Comparison of ENCODE assay signal across 15 cellular contexts in genomic region chr4:15375707-15376106, GRCh38. TPM values are rescaled to one million over a fixed set of nuclear protein-coding genes. Genes with fewer than 3 reads are reported as not detected.
DNase-seq lines count a peak whose midpoint lies in the region; ATAC-seq and TF ChIP-seq lines count a peak whose summit lies in the region.
"Had no signal": no experiment of that assay in that cellular context is flagged by ENCODE, and none has a peak within 500 bp of the region (broad histone marks: within the 10 kb centered on the region; RNA-seq: fewer than 3 reads in every experiment).

No MANE protein-coding gene starts in this region.

- no peak for TF ChIP-seq CTCF in DND-41 (IDR thresholded peaks at IDR 0.05; ENCODE audit: borderline replicate concordance, extremely low read depth, low read length, poor library complexity, severe bottlenecking)
- no peak for TF ChIP-seq CTCF in activated CD8-positive, alpha-beta T cell treated with anti-CD3 and anti-CD28 coated beads for 36 hours (IDR thresholded peaks at IDR 0.05)
- TF ChIP-seq CTCF in neural progenitor cell (IDR thresholded peaks at IDR 0.05), result no peak
- TF ChIP-seq CTCF in nephron progenitor cell (IDR thresholded peaks at IDR 0.05), result no peak

- H3K27me3 Mint-ChIP-seq in activated CD8-positive, alpha-beta T cell treated with anti-CD3 and anti-CD28 coated beads for 36 hours, result no peaks in the 10 kb centered on the region
- peaks cover 0 to 4% (median 0%) of the 10 kb centered on the region in 5 donors for H3K27me3 Mint-ChIP-seq in naive thymus-derived CD4-positive, alpha-beta T cell
- H3K27me3 Mint-ChIP-seq in neural progenitor cell (ENCODE audit: insufficient read depth, low read depth) (no peaks in the 10 kb centered on the region), nephron progenitor cell (ENCODE audit: low read depth, poor library complexity) (no peaks in the 10 kb centered on the region)

- H3F3A ChIP-seq in neural progenitor cell (ENCODE audit: low read depth), result no peaks in the 10 kb centered on the region

- no peak overlapping the region for H3K27ac Mint-ChIP-seq in activated CD8-positive, alpha-beta T cell treated with anti-CD3 and anti-CD28 coated beads for 36 hours
- H3K27ac Mint-ChIP-seq in naive thymus-derived CD4-positive, alpha-beta T cell, result peak overlapping the region in 7 of 9 donors; percentile 11 to 95 (median 81)
- H3K27ac Mint-ChIP-seq in neural progenitor cell, result no peak overlapping the region
- no peak overlapping the region for H3K27ac Mint-ChIP-seq in nephron progenitor cell

- H3K4me3 Mint-ChIP-seq in activated CD8-positive, alpha-beta T cell treated with anti-CD3 and anti-CD28 coated beads for 36 hours, result no peak overlapping the region
- peak overlapping the region in 7 of 10 donors; percentile 0 to 59 (median 20) for H3K4me3 Mint-ChIP-seq in naive thymus-derived CD4-positive, alpha-beta T cell
- H3K4me3 Mint-ChIP-seq in neural progenitor cell (no peak overlapping the region), nephron progenitor cell (no peak overlapping the region)

- H3K9ac ChIP-seq in DND-41 (ENCODE audit: low read depth, low read length) (no peak overlapping the region), neural progenitor cell (no peak overlapping the region)

- H3K4me3 ChIP-seq in DND-41 (ENCODE audit: low read depth in 1 of 2, low read length in 2 of 2), result no peak overlapping the region
- no peak overlapping the region for H3K4me3 ChIP-seq in naive thymus-derived CD4-positive, alpha-beta T cell (ENCODE audit: low read length)
- H3K4me3 ChIP-seq in neural progenitor cell, result no peak overlapping the region
- H3K4me3 ChIP-seq: K562 had no signal

- H4K20me1 ChIP-seq in DND-41 (ENCODE audit: insufficient read depth, low read length), result no peaks in the 10 kb centered on the region
- no peaks in the 10 kb centered on the region for H4K20me1 ChIP-seq in neural progenitor cell (ENCODE audit: low read depth)

- CTCF ChIA-PET in activated CD8-positive, alpha-beta T cell treated with anti-CD3 and anti-CD28 coated beads for 36 hours (lab: Charles Lee), result interaction anchor here (1.3 kb wide), 1 partner anchor 82 kb away, joined by 4 read pairs; no protein-coding TSS in a partner anchor
- CTCF ChIA-PET in naive thymus-derived CD4-positive, alpha-beta T cell (lab: Charles Lee), result no interaction called here

- H3K36me3 Mint-ChIP-seq in activated CD8-positive, alpha-beta T cell treated with anti-CD3 and anti-CD28 coated beads for 36 hours (ENCODE audit: low read depth), result no peaks in the 10 kb centered on the region
- no peaks in the 10 kb centered on the region for H3K36me3 Mint-ChIP-seq in naive thymus-derived CD4-positive, alpha-beta T cell
- H3K36me3 Mint-ChIP-seq in neural progenitor cell (no peaks in the 10 kb centered on the region), nephron progenitor cell (ENCODE audit: low read depth) (no peaks in the 10 kb centered on the region)

- DNase-seq in DND-41 (no peak), head of caudate nucleus (no peak), neural progenitor cell (ENCODE audit: low spot score) (no peak), nephron progenitor cell (no peak)
- DNase-seq in activated CD8-positive, alpha-beta T cell treated with anti-CD3 and anti-CD28 coated beads for 36 hours, result no peak
- peak in 6 of 9 donors; percentile 7 to 44 (median 40) for DNase-seq in naive thymus-derived CD4-positive, alpha-beta T cell
- DNase-seq: activated CD8-positive, alpha-beta memory T cell treated with anti-CD3 and anti-CD28 coated beads, Interleukin-2, amount 50 U/mL, for 48 hours; central memory CD4-positive, alpha-beta T cell; glutamatergic neuron; NCI-H446; trophoblast cell had no signal

- intact Hi-C loops in activated CD8-positive, alpha-beta T cell treated with anti-CD3 and anti-CD28 coated beads for 36 hours (cut with micrococcal nuclease), result no loop called here
- intact Hi-C loops in naive thymus-derived CD4-positive, alpha-beta T cell (cut with micrococcal nuclease), result loop anchor here (2.0 to 5.0 kb wide), 2 partner anchors 21 to 37 kb away; no protein-coding TSS in a partner anchor
- intact Hi-C loops in head of caudate nucleus (cut with DNase I), result no loop called here

- peak; percentile 75 for ATAC-seq in DND-41 (ENCODE audit: insufficient read depth, low read depth)
- ATAC-seq in HG02610 (IDR thresholded peaks at IDR 0.05; ENCODE audit: unreplicated experiment), result peak; percentile 54
- ATAC-seq in activated CD8-positive, alpha-beta T cell treated with anti-CD3 and anti-CD28 coated beads for 36 hours, result peak; percentile 75
- peak; percentile 63 for ATAC-seq in naive thymus-derived CD4-positive, alpha-beta T cell
- ATAC-seq in GM18868 (IDR thresholded peaks at IDR 0.05; ENCODE audit: unreplicated experiment), result no peak
- ATAC-seq: K562 had no signal

- H3K36me3 ChIP-seq in DND-41 (ENCODE audit: insufficient read depth, low read length) (no peaks in the 10 kb centered on the region), neural progenitor cell (no peaks in the 10 kb centered on the region)
- no peaks in the 10 kb centered on the region for H3K36me3 ChIP-seq in naive thymus-derived CD4-positive, alpha-beta T cell (ENCODE audit: control insufficient read depth in 2 of 3, insufficient read depth in 3 of 3, low read length in 3 of 3)

- H3K9me3 Mint-ChIP-seq in activated CD8-positive, alpha-beta T cell treated with anti-CD3 and anti-CD28 coated beads for 36 hours, result no peaks in the 10 kb centered on the region
- H3K9me3 Mint-ChIP-seq in naive thymus-derived CD4-positive, alpha-beta T cell, result peaks cover 0 to 1% (median 0%) of the 10 kb centered on the region in 11 donors
- H3K9me3 Mint-ChIP-seq in neural progenitor cell (no peaks in the 10 kb centered on the region), nephron progenitor cell (no peaks in the 10 kb centered on the region)

- H3K4me2 ChIP-seq in DND-41 (ENCODE audit: insufficient read depth, low read length) (no peak overlapping the region), neural progenitor cell (no peak overlapping the region)

- POLR2A ChIA-PET in activated CD8-positive, alpha-beta T cell treated with anti-CD3 and anti-CD28 coated beads for 36 hours (lab: Charles Lee), result no interaction called here
- POLR2A ChIA-PET in naive thymus-derived CD4-positive, alpha-beta T cell (lab: Charles Lee), result interaction anchor here (0.6 kb wide), 1 partner anchor 389 kb away, joined by 4 read pairs; no protein-coding TSS in a partner anchor

- H3K27ac ChIP-seq in DND-41 (ENCODE audit: low read length) (no peak overlapping the region), neural progenitor cell (no peak overlapping the region)
- H3K27ac ChIP-seq in naive thymus-derived CD4-positive, alpha-beta T cell (ENCODE audit: low read depth, low read length), result no peak overlapping the region

- H3K79me2 ChIP-seq in DND-41 (ENCODE audit: insufficient read depth, low read length), result no peaks in the 10 kb centered on the region
- H3K79me2 ChIP-seq in neural progenitor cell (ENCODE audit: low read depth), result no peaks in the 10 kb centered on the region

- no peak overlapping the region for H2AFZ ChIP-seq in DND-41 (ENCODE audit: low read depth, low read length)
- H2AFZ ChIP-seq in neural progenitor cell (replicated peaks), result no peak overlapping the region

- H3K27me3 ChIP-seq in DND-41 (ENCODE audit: insufficient read depth, low read length, poor library complexity) (peaks cover 9% of the 10 kb centered on the region), neural progenitor cell (no peaks in the 10 kb centered on the region)
- H3K27me3 ChIP-seq in naive thymus-derived CD4-positive, alpha-beta T cell (ENCODE audit: control insufficient read depth in 2 of 2, insufficient read depth in 2 of 2, low read length in 2 of 2), result no peaks in the 10 kb centered on the region

- peaks cover 18% of the 10 kb centered on the region for H3K4me1 Mint-ChIP-seq in activated CD8-positive, alpha-beta T cell treated with anti-CD3 and anti-CD28 coated beads for 36 hours (ENCODE audit: low read depth)
- H3K4me1 Mint-ChIP-seq in naive thymus-derived CD4-positive, alpha-beta T cell, result peaks cover 16 to 52% (median 43%) of the 10 kb centered on the region in 7 donors
- H3K4me1 Mint-ChIP-seq in neural progenitor cell (peaks cover 16% of the 10 kb centered on the region), nephron progenitor cell (peaks cover 10% of the 10 kb centered on the region)

- no peaks in the 10 kb centered on the region for H3K4me1 ChIP-seq in DND-41 (ENCODE audit: insufficient read depth, low read length)
- H3K4me1 ChIP-seq in naive thymus-derived CD4-positive, alpha-beta T cell (ENCODE audit: control insufficient read depth in 2 of 2, insufficient read depth in 2 of 2, low read length in 2 of 2), result peaks cover 0 to 13% of the 10 kb centered on the region in 2 donors
- peaks cover 4% of the 10 kb centered on the region for H3K4me1 ChIP-seq in neural progenitor cell

- no peaks in the 10 kb centered on the region for H3K9me3 ChIP-seq in DND-41 (ENCODE audit: insufficient read depth, low read length, severe bottlenecking)
- no peaks in the 10 kb centered on the region for H3K9me3 ChIP-seq in naive thymus-derived CD4-positive, alpha-beta T cell (ENCODE audit: control insufficient read depth in 2 of 3, low read length in 3 of 3)
- no peaks in the 10 kb centered on the region for H3K9me3 ChIP-seq in neural progenitor cell (ENCODE audit: low read depth)

RNA-seq across cellular contexts. Expression of gene C1QTNF7, which starts 52.1 kb away (rescaled TPM):
- not detected for total RNA-seq in activated CD8-positive, alpha-beta T cell treated with anti-CD3 and anti-CD28 coated beads for 36 hours
- under 1 TPM in 1 of 5 experiments, not detected in 4; 0.27 TPM for total RNA-seq in naive thymus-derived CD4-positive, alpha-beta T cell
- not detected for polyA plus RNA-seq in naive thymus-derived CD4-positive, alpha-beta T cell
- total RNA-seq in neural progenitor cell (ENCODE audit: low replicate concordance), result not detected in 2 replicates
- total RNA-seq: K562; T-helper 1 cell treated with Interleukin-12 subunit alpha and Interleukin-12 subunit beta and Interleukin-4 antibody, amounts not matched to agents 30 ng/mL and 1 ng/mL, for 36 hours had no signal
- polyA plus RNA-seq: K562 had no signal

Comparison
In these comparisons a context has a peak if more than half of its experiments do, and no peak if none do; other contexts are left out.
1. DNase-seq: peak in naive thymus-derived CD4-positive, alpha-beta T cell (6 of 9); none in DND-41 (single experiment), activated CD8-positive, alpha-beta T cell treated with anti-CD3 and anti-CD28 coated beads for 36 hours (single experiment), head of caudate nucleus (0 of 42), neural progenitor cell (single experiment) and nephron progenitor cell (single experiment).
2. H3K27ac Mint-ChIP-seq: peak in naive thymus-derived CD4-positive, alpha-beta T cell (7 of 9); none in activated CD8-positive, alpha-beta T cell treated with anti-CD3 and anti-CD28 coated beads for 36 hours (single experiment), neural progenitor cell (single experiment) and nephron progenitor cell (single experiment).
3. H3K4me3 Mint-ChIP-seq: peak in naive thymus-derived CD4-positive, alpha-beta T cell (7 of 10); none in activated CD8-positive, alpha-beta T cell treated with anti-CD3 and anti-CD28 coated beads for 36 hours (single experiment), neural progenitor cell (single experiment) and nephron progenitor cell (single experiment).
4. intact Hi-C loops: an anchor here in naive thymus-derived CD4-positive, alpha-beta T cell (2.0 to 5.0 kb wide); none called in activated CD8-positive, alpha-beta T cell treated with anti-CD3 and anti-CD28 coated beads for 36 hours and head of caudate nucleus.